In the genomic region with DNA sequence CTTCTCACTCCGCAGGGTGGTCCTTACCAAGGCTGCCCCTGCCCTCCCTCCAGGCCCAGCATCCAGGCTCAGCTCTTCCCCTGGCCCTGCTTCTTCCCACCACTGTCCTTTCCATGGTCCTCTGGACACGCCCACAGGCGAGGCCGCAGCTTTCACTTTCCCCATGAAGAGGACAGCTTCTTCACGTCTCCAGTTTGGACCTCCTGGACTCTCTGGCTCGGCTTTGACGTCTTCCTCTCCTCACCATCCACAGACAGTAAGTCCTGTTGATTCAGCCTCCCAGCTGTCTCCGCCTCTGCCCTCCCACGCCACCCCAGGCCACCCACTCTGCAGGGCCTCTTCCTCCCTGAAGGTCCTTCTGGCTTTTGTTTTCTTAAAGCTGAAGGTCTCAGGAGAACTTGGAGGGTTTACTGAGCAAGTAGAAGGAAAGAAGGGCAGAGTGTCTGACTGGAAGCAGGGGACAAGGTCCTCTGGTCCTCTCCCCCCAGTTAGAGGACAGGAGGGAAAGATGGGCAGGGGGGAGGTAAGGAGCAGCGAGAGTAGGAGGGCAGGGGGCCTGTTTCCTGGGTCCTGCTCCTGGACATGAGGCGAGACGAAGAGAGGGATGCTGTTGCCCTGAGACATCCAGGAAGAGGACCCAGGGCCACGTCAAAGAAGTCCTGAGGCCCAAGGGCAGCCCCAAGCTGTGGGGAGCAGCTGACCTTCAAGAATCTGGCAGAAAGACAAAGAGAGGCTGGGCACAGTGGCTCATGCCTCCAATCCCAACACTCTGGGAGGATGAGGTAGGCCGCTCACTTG, we compare ENCODE assay signal across 9 cellular contexts. TPM values are rescaled to one million over a fixed set of nuclear protein-coding genes. Genes with fewer than 3 reads are reported as not detected.
DNase-seq lines count a peak whose midpoint lies in the region; ATAC-seq, FAIRE-seq and TF ChIP-seq lines count a peak whose summit lies in the region.
"Had no signal": no experiment of that assay in that cellular context is flagged by ENCODE, and none has a peak within 500 bp of the region (broad histone marks: within the 10 kb centered on the region; RNA-seq: fewer than 3 reads in every experiment).

No MANE protein-coding gene starts in this region.

- H3K36me3 ChIP-seq in DND-41 (ENCODE audit: insufficient read depth, low read length) (no peaks in the 10 kb centered on the region), NT2/D1 (ENCODE audit: insufficient read depth, insufficient read length, low read length) (no peaks in the 10 kb centered on the region), pancreas (no peaks in the 10 kb centered on the region)

- H3K27me3 ChIP-seq in DND-41 (ENCODE audit: insufficient read depth, low read length, poor library complexity) (no peaks in the 10 kb centered on the region), NT2/D1 (ENCODE audit: insufficient read depth, insufficient read length) (no peaks in the 10 kb centered on the region), pancreas (no peaks in the 10 kb centered on the region)

- DNase-seq in DND-41 (peak; percentile 39), NT2/D1 (ENCODE audit: low read depth, low spot score) (no peak), fibroblast of pulmonary artery (ENCODE audit: low read depth) (peak; percentile 89), pancreas (peak in 1 of 6 donors; percentile 34), NCI-H226 (no peak), NCI-H1417 (lab: John Stamatoyannopoulos, UW) (no peak)
- DNase-seq: KG1 had no signal

- H4K20me1 ChIP-seq in DND-41 (ENCODE audit: insufficient read depth, low read length), result no peaks in the 10 kb centered on the region

- H3K4me3 ChIP-seq in DND-41 (ENCODE audit: low read depth in 1 of 2, low read length in 2 of 2), result no peak overlapping the region
- H3K4me3 ChIP-seq in NT2/D1 (ENCODE audit: insufficient read length, low read depth), result no peak overlapping the region
- H3K4me3 ChIP-seq in fibroblast of pulmonary artery (replicated peaks; ENCODE audit: low read depth, low read length), result peak overlapping the region; percentile 9
- no peak overlapping the region for H3K4me3 ChIP-seq in pancreas

- peak; percentile 29 for ATAC-seq in DND-41 (ENCODE audit: insufficient read depth, low read depth)
- peak in 3 of 4 donors; percentile 23 to 61 (median 39) for ATAC-seq in pancreas
- no peak for ATAC-seq in HG02763 (IDR thresholded peaks at IDR 0.05; ENCODE audit: unreplicated experiment)
- ATAC-seq in GM21528 (IDR thresholded peaks at IDR 0.05; ENCODE audit: low FRiP score, unreplicated experiment), result no peak

- no peak for TF ChIP-seq CTCF in DND-41 (IDR thresholded peaks at IDR 0.05; ENCODE audit: borderline replicate concordance, extremely low read depth, low read length, poor library complexity, severe bottlenecking)
- TF ChIP-seq CTCF in fibroblast of pulmonary artery (IDR thresholded peaks at IDR 0.05; ENCODE audit: low read length, missing control alignments), result no peak
- TF ChIP-seq CTCF in pancreas (IDR thresholded peaks at IDR 0.05), result no peak

- no peaks in the 10 kb centered on the region for H3K79me2 ChIP-seq in DND-41 (ENCODE audit: insufficient read depth, low read length)

- H3K9me3 ChIP-seq in DND-41 (ENCODE audit: insufficient read depth, low read length, severe bottlenecking) (peaks cover 18% of the 10 kb centered on the region), NT2/D1 (ENCODE audit: insufficient read depth, low read length) (peaks cover 22% of the 10 kb centered on the region), pancreas (no peaks in the 10 kb centered on the region)

- 0 out of 2 replicates have a peak overlapping the region, but pooled peaks have one; percentile 0 for H2AFZ ChIP-seq in DND-41 (ENCODE audit: low read depth, low read length)

- H3K9ac ChIP-seq in DND-41 (ENCODE audit: low read depth, low read length) (peak overlapping the region; percentile 1; the same call in 1 of the 2 replicates), NT2/D1 (ENCODE audit: insufficient read length, low read depth) (peak overlapping the region; percentile 17)

- H3K27ac ChIP-seq in DND-41 (ENCODE audit: low read length), result peak overlapping the region; percentile 28; the same call in 1 of the 2 replicates
- no peak overlapping the region for H3K27ac ChIP-seq in pancreas

- intact Hi-C loops in pancreas (cut with DNase I), result loop anchor here in 2 of 3 donors (5.0 kb wide), 1 partner anchor 73 kb away; no protein-coding TSS in a partner anchor

- H3K4me2 ChIP-seq in DND-41 (ENCODE audit: insufficient read depth, low read length), result no peak overlapping the region

- 74% methylated on average over 14 of the region's 14 CpGs for WGBS in pancreas, 2 donors

- H3K4me1 ChIP-seq in DND-41 (ENCODE audit: insufficient read depth, low read length) (peaks cover 20% of the 10 kb centered on the region), NT2/D1 (ENCODE audit: insufficient read depth, insufficient read length) (peaks cover 11% of the 10 kb centered on the region), pancreas (no peaks in the 10 kb centered on the region)

- FAIRE-seq in pancreas (lab: Jason Lieb, UNC), result no peak

RNA-seq across cellular contexts. Expression of a gene that starts 24.7 kb away (rescaled TPM):
- total RNA-seq in pancreas, result 1 to 10 TPM in 2 of 6 donors, under 1 TPM in 4; 0.38 to 2.1 (median 0.89) TPM
- polyA plus RNA-seq in pancreas, result 1 to 10 TPM in 1 of 2 donors, under 1 TPM in 1; 0.73 to 1.3 TPM

RNA-seq across cellular contexts. Expression of a gene that starts 37.7 kb away (rescaled TPM):
- not detected for total RNA-seq in pancreas
- not detected for polyA plus RNA-seq in pancreas

Comparison
In these comparisons a context has a peak if more than half of its experiments do, and no peak if none do; other contexts are left out.
1. ATAC-seq: peak in DND-41 (single experiment) and pancreas (3 of 4); none in HG02763 (single experiment) and GM21528 (single experiment).
2. DNase-seq: peak in DND-41 (single experiment) and fibroblast of pulmonary artery (single experiment); none in NT2/D1 (single experiment), NCI-H226 (single experiment) and NCI-H1417 (0 of 3).